ENCODE assay signal across 2 cellular contexts in genomic region chr10:79334573-79334972, GRCh38.
TF ChIP-seq lines count a peak whose summit lies in the region.

No MANE protein-coding gene starts in this region.

TF ChIP-seq in SK-N-SH, 30 proteins besides CTCF, POLR2A, EP300 and RAD21 (continued from another document):
- TF ChIP-seq ZBTB33 (IDR thresholded peaks at IDR 0.05; ENCODE audit: borderline replicate concordance, low read depth) = no peak
- no peak for TF ChIP-seq GATA2 (CRISPR knock-in tag; IDR thresholded peaks at IDR 0.05)
- TF ChIP-seq MXI1 (IDR thresholded peaks at IDR 0.05; ENCODE audit: low read depth, low read length) = no peak
- TF ChIP-seq MEF2A (IDR thresholded peaks at IDR 0.05; ENCODE audit: borderline replicate concordance, low read depth) = no peak
- no peak for TF ChIP-seq FOXJ3 (CRISPR knock-in tag; IDR thresholded peaks at IDR 0.05)
- no peak for TF ChIP-seq USF1 (IDR thresholded peaks at IDR 0.05; ENCODE audit: borderline replicate concordance, low read depth)
- no peak for TF ChIP-seq PBX3 (IDR thresholded peaks at IDR 0.05)
- no peak for TF ChIP-seq FOSL2 (IDR thresholded peaks at IDR 0.05; ENCODE audit: borderline replicate concordance, low read depth)
- TF ChIP-seq YY1 (IDR thresholded peaks at IDR 0.05; ENCODE audit: low read depth) = no peak

TF ChIP-seq in SK-N-SH treated with all-trans-retinoic acid at 6 μM for 48 hours, 23 proteins besides CTCF, POLR2A, EP300 and RAD21 (continued from another document):
- TF ChIP-seq POU6F1 (CRISPR knock-in tag; IDR thresholded peaks at IDR 0.05; ENCODE audit: borderline replicate concordance, low read depth) (no peak), ZFP3 (CRISPR knock-in tag; IDR thresholded peaks at IDR 0.05) (no peak), PPARA (CRISPR knock-in tag; IDR thresholded peaks at IDR 0.05; ENCODE audit: borderline replicate concordance) (no peak), CSDC2 (CRISPR knock-in tag; IDR thresholded peaks at IDR 0.05) (no peak)
